In the genomic region with DNA sequence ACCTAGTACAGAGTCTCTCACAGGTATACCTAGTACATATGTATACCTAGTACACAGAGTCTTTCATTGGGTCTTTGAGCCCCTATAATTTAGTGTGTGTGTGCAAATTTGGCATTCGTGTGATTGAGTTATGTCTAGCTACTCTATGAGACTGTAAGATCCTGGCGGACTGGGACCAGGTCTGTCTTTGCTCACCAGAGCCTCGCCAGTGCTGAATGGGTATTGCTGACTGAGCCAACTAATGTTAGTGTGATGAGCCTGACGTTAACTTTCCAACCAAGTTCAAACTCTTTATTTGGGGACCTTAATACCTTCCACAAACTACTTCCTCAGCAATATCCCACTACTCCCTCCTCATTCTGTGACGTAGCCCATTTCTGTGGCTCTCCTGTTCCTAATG, we compare ENCODE assay signal across 1 cellular context.
TF ChIP-seq lines count a peak whose summit lies in the region.

No MANE protein-coding gene starts in this region.

TF ChIP-seq in GM23338, 12 proteins besides CTCF, POLR2A, EP300 and RAD21 (continued from another document):
- TF ChIP-seq, protein P1, sequence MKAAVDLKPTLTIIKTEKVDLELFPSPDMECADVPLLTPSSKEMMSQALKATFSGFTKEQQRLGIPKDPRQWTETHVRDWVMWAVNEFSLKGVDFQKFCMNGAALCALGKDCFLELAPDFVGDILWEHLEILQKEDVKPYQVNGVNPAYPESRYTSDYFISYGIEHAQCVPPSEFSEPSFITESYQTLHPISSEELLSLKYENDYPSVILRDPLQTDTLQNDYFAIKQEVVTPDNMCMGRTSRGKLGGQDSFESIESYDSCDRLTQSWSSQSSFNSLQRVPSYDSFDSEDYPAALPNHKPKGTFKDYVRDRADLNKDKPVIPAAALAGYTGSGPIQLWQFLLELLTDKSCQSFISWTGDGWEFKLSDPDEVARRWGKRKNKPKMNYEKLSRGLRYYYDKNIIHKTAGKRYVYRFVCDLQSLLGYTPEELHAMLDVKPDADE (IDR thresholded peaks at IDR 0.05): no peak
